Comparison of ENCODE assay signal across 24 cellular contexts in the genomic region with DNA sequence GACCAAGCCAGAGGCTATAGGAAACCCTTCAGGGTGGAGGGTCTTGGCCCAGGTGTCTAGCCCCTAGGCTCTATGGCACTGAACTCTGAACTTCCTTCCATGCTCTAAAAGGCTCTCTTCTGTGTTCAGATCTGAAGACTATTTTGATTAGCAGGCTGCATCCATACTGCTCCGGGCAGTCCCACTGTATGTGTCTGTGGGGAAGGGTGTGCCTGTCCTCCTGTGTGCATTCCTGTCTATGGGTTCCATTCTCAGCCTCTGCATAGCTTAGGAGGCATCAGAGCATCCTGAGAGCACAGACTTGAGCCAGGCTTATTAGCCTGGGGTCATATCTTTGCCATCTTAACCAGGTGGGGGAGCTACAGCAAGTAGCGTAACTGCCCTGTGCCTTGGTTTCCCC.
"Had no signal": no experiment of that assay in that cellular context is flagged by ENCODE, and none has a peak within 500 bp of the region (broad histone marks: within the 10 kb centered on the region; RNA-seq: fewer than 3 reads in every experiment).

No MANE protein-coding gene starts in this region.

- H3K4me1 ChIP-seq: colonic mucosa, esophagus squamous epithelium, left lung, lower lobe of right lung, pancreas, sigmoid colon, tibial nerve, upper lobe of left lung had no signal

- H3K27me3 ChIP-seq: colonic mucosa, esophagus squamous epithelium, hepatocyte, left lung, neutrophil, pancreas, sigmoid colon, tibial nerve, upper lobe of left lung had no signal

- H3K9me3 ChIP-seq: colonic mucosa, esophagus squamous epithelium, left lung, lower lobe of right lung, mucosa of descending colon, neutrophil, pancreas, sigmoid colon, thoracic aorta, tibial nerve, upper lobe of left lung had no signal

- H3K79me2 ChIP-seq: hepatocyte had no signal

- H2AFZ ChIP-seq: hepatocyte had no signal

- H3K36me3 ChIP-seq: colonic mucosa, lower lobe of right lung, pancreas had no signal

- H3K27ac Mint-ChIP-seq: dendritic cell treated with granulocyte-macrophage colony-stimulating factor and Interleukin-4, amounts not matched to agents 40 ng/mL and 50 ng/mL, for 4 days; mesothelial cell of epicardium; natural killer cell treated with Interleukin-12 subunit alpha and Interleukin-12 subunit beta and Interleukin-15 and Interleukin-18, amount 100 ng/mL, for 72 hours; stimulated activated memory B cell treated with anti-CD40 and anti-IgM and Interleukin-4, amounts not matched to agents 10 μg/mL and 1 μg/mL and 100 μg/mL, for 72 hours had no signal

- H3K9me3 Mint-ChIP-seq: dendritic cell treated with granulocyte-macrophage colony-stimulating factor and Interleukin-4, amounts not matched to agents 40 ng/mL and 50 ng/mL, for 4 days; natural killer cell treated with Interleukin-12 subunit alpha and Interleukin-12 subunit beta and Interleukin-15 and Interleukin-18, amount 100 ng/mL, for 72 hours; stimulated activated memory B cell treated with anti-CD40 and anti-IgM and Interleukin-4, amounts not matched to agents 10 μg/mL and 1 μg/mL and 100 μg/mL, for 72 hours had no signal

- DNase-seq: central memory CD4-positive, alpha-beta T cell; colonic mucosa; effector memory CD4-positive, alpha-beta T cell; esophagus squamous epithelium; foreskin melanocyte; kidney; left lung; lower lobe of right lung; mucosa of descending colon; naive B cell; pancreas; sigmoid colon; stimulated activated CD4-positive, alpha-beta T cell treated with anti-CD3 and anti-CD28 coated beads, Interleukin-4, amount 100 ng/mL, for 4 hours; stimulated activated naive CD8-positive, alpha-beta T cell treated with anti-CD3 and anti-CD28 coated beads, Interleukin-15, Interleukin-2, amounts not matched to agents 100 U/mL and 50 U/mL, for 24 hours; upper lobe of left lung had no signal

- H3K27ac ChIP-seq: colonic mucosa, esophagus squamous epithelium, hepatocyte, left lung, lower lobe of right lung, neutrophil, pancreas, sigmoid colon, thoracic aorta, tibial nerve, upper lobe of left lung had no signal

- H3K4me3 Mint-ChIP-seq: dendritic cell treated with granulocyte-macrophage colony-stimulating factor and Interleukin-4, amounts not matched to agents 40 ng/mL and 50 ng/mL, for 4 days; mesothelial cell of epicardium; naive B cell; natural killer cell treated with Interleukin-12 subunit alpha and Interleukin-12 subunit beta and Interleukin-15 and Interleukin-18, amount 100 ng/mL, for 72 hours; neural crest cell; stimulated activated memory B cell treated with anti-CD40 and anti-IgM and Interleukin-4, amounts not matched to agents 10 μg/mL and 1 μg/mL and 100 μg/mL, for 72 hours had no signal

- H3K27me3 Mint-ChIP-seq: dendritic cell treated with granulocyte-macrophage colony-stimulating factor and Interleukin-4, amounts not matched to agents 40 ng/mL and 50 ng/mL, for 4 days; naive B cell; natural killer cell treated with Interleukin-12 subunit alpha and Interleukin-12 subunit beta and Interleukin-15 and Interleukin-18, amount 100 ng/mL, for 72 hours; stimulated activated memory B cell treated with anti-CD40 and anti-IgM and Interleukin-4, amounts not matched to agents 10 μg/mL and 1 μg/mL and 100 μg/mL, for 72 hours had no signal

- H3K4me1 Mint-ChIP-seq: mesothelial cell of epicardium; stimulated activated memory B cell treated with anti-CD40 and anti-IgM and Interleukin-4, amounts not matched to agents 10 μg/mL and 1 μg/mL and 100 μg/mL, for 72 hours had no signal

- H3K4me3 ChIP-seq: colonic mucosa, esophagus squamous epithelium, hepatocyte, left lung, lower lobe of right lung, mucosa of descending colon, pancreas, sigmoid colon, thoracic aorta, tibial nerve, upper lobe of left lung had no signal

- ATAC-seq: left lung; lower lobe of right lung; pancreas; stimulated activated memory B cell treated with anti-CD40 and anti-IgM and Interleukin-4, amounts not matched to agents 10 μg/mL and 1 μg/mL and 100 μg/mL, for 72 hours; stimulated activated naive CD8-positive, alpha-beta T cell treated with anti-CD3 and anti-CD28 coated beads, Interleukin-15, Interleukin-2, amounts not matched to agents 100 U/mL and 50 U/mL, for 24 hours had no signal

- H3K4me2 ChIP-seq: hepatocyte had no signal
